Comparison of ENCODE assay signal across 8 cellular contexts in genomic region chr18:37476182-37476581, GRCh38.
DNase-seq lines count a peak whose midpoint lies in the region; ATAC-seq and TF ChIP-seq lines count a peak whose summit lies in the region.

No MANE protein-coding gene starts in this region.

- no peak overlapping the region for H2BK15ac ChIP-seq in mesendoderm (replicated peaks; ENCODE audit: low read depth)

- no peaks in the 10 kb centered on the region for H3K9me2 ChIP-seq in DOHH2 (replicated peaks; ENCODE audit: control insufficient read depth, low read length)

- H3K27ac ChIP-seq in DOHH2 (ENCODE audit: low read depth, low read length) (no peak overlapping the region), adrenal gland (no peak overlapping the region), mesendoderm (ENCODE audit: low read depth, low read length) (no peak overlapping the region)

- no peak overlapping the region for H2BK5ac ChIP-seq in mesendoderm (ENCODE audit: low read length)

- H3K4me3 ChIP-seq in DOHH2 (ENCODE audit: low read length) = no peak overlapping the region
- no peak overlapping the region for H3K4me3 ChIP-seq in adrenal gland
- H3K4me3 ChIP-seq in mesendoderm (ENCODE audit: low read length) = no peak overlapping the region

- H3K23ac ChIP-seq in mesendoderm (ENCODE audit: low read length) = no peak overlapping the region

- H3F3A ChIP-seq in DOHH2 (ENCODE audit: control insufficient read depth, insufficient read depth) = no peaks in the 10 kb centered on the region

- H3K79me2 ChIP-seq in DOHH2 (ENCODE audit: control insufficient read depth, low read length) = no peaks in the 10 kb centered on the region
- H3K79me2 ChIP-seq in mesendoderm (ENCODE audit: control insufficient read depth, insufficient read depth, low read length) = no peaks in the 10 kb centered on the region

- H4K8ac ChIP-seq in mesendoderm (ENCODE audit: low read depth, low read length) = no peak overlapping the region

- H3K4me1 ChIP-seq in DOHH2 (ENCODE audit: control insufficient read depth, low read length) (no peaks in the 10 kb centered on the region), adrenal gland (replicated peaks in 1 of 2) (no peaks in the 10 kb centered on the region), mesendoderm (ENCODE audit: control insufficient read depth, low read depth, low read length) (no peaks in the 10 kb centered on the region)

- H3K27me3 ChIP-seq in DOHH2 (ENCODE audit: control insufficient read depth, low read length) (no peaks in the 10 kb centered on the region), adrenal gland (no peaks in the 10 kb centered on the region), mesendoderm (ENCODE audit: insufficient read depth, low read length, poor library complexity) (no peaks in the 10 kb centered on the region)

- ATAC-seq in HG03457 (IDR thresholded peaks at IDR 0.05; ENCODE audit: unreplicated experiment) = no peak

- H3K79me1 ChIP-seq in mesendoderm (ENCODE audit: low read length) = no peaks in the 10 kb centered on the region

- intact Hi-C loops in adrenal gland (cut with DNase I) = no loop called here

- H4K20me1 ChIP-seq in DOHH2 (ENCODE audit: control insufficient read depth, insufficient read depth, low read depth, low read length) = no peaks in the 10 kb centered on the region

- no peak overlapping the region for H2AK5ac ChIP-seq in mesendoderm (ENCODE audit: low read length)

- H3K4me2 ChIP-seq in DOHH2 (ENCODE audit: low read length) = no peak overlapping the region
- no peak overlapping the region for H3K4me2 ChIP-seq in mesendoderm (ENCODE audit: low read length)

- no peak overlapping the region for H3K9ac ChIP-seq in mesendoderm (ENCODE audit: low read length)

- H3K9me3 ChIP-seq in DOHH2 (ENCODE audit: control insufficient read depth, insufficient read depth, low read length) (no peaks in the 10 kb centered on the region), adrenal gland (replicated peaks in 1 of 3) (no peaks in the 10 kb centered on the region)

- no peak overlapping the region for H3K18ac ChIP-seq in mesendoderm (ENCODE audit: low read length)

- 17 to 47% (median 43%) methylated on average over 4 to 6 of the region's 6 CpGs for WGBS in adrenal gland, 4 donors
- no CpG with 5 or more reads among the region's 6 CpGs for WGBS in mesendoderm (ENCODE audit: extremely low coverage, insufficient coverage, low lambda C conversion rate)

- TF ChIP-seq CTCF in DOHH2 (IDR thresholded peaks at IDR 0.05; ENCODE audit: low read depth, low read length, poor library complexity, severe bottlenecking) (peak; percentile 75), LNCAP (IDR thresholded peaks at IDR 0.05) (peak; percentile 66), adrenal gland (IDR thresholded peaks at IDR 0.05) (peak; percentile 18 to 55 (median 50))

- DNase-seq in 8988T (peak; percentile 66), adrenal gland (peak in 5 of 7 donors; percentile 22 to 61 (median 40)), mesendoderm (peak; percentile 55), SKM-1 treated with dmso at 0.1 percent for 144 hours (lab: John Stamatoyannopoulos, UW; ENCODE audit: unreplicated experiment) (no peak), epidermal melanocyte (ENCODE audit: insufficient read length, low spot score) (no peak)

- H2BK120ac ChIP-seq in mesendoderm (ENCODE audit: low read depth, low read length) = no peak overlapping the region

- H3K36me3 ChIP-seq in DOHH2 (ENCODE audit: control insufficient read depth, low read length) = no peaks in the 10 kb centered on the region
- no peaks in the 10 kb centered on the region for H3K36me3 ChIP-seq in adrenal gland (replicated peaks in 1 of 2)
- H3K36me3 ChIP-seq in mesendoderm (ENCODE audit: control insufficient read depth, insufficient read depth, low read length) = no peaks in the 10 kb centered on the region

- H3K4ac ChIP-seq in mesendoderm (ENCODE audit: low read depth, low read length) = no peak overlapping the region

- no peak overlapping the region for H4K5ac ChIP-seq in mesendoderm (ENCODE audit: low read length)

- no peak for TF ChIP-seq POLR2A in adrenal gland (IDR thresholded peaks at IDR 0.05)

- no peak overlapping the region for H3K56ac ChIP-seq in mesendoderm (ENCODE audit: low read length)

Comparison
In these comparisons a context has a peak if more than half of its experiments do, and no peak if none do; other contexts are left out.
1. DNase-seq: peak in 8988T (single experiment), adrenal gland (5 of 7) and mesendoderm (single experiment); none in SKM-1 treated with dmso at 0.1 percent for 144 hours (single experiment) and epidermal melanocyte (single experiment).
2. Peak in every context shown above with its lines, with median percentiles within 50 percentile points of each other: CTCF ChIP-seq.